Comparison of ENCODE assay signal across 13 cellular contexts in the genomic region with DNA sequence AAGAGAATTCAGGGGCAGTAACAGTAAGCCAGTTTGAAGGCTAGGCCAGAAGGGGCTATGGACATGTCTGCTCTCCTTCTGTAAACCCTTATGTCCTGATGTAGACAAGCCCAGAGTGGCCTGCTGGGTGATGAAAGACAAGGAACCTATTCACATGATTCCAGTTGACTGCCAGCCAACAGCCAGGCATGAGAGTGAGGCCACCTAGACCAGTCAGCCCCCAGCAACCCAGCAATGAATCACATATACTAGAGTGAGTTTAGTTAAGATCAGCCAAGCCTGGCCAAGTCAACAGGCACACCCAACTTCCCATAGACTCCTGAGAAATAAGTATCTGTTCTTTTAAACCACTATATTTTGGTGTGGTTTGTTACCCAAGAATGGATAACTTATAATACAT.
DNase-seq lines count a peak whose midpoint lies in the region; FAIRE-seq and TF ChIP-seq lines count a peak whose summit lies in the region.
"Had no signal": no experiment of that assay in that cellular context is flagged by ENCODE, and none has a peak within 500 bp of the region (broad histone marks: within the 10 kb centered on the region; RNA-seq: fewer than 3 reads in every experiment).

No MANE protein-coding gene starts in this region.

- H3K27ac Mint-ChIP-seq in HFFc6 (peak overlapping the region; percentile 64), astrocyte (ENCODE audit: unreplicated experiment) (no peak overlapping the region), endothelial cell (ENCODE audit: unreplicated experiment) (no peak overlapping the region)
- H3K27ac Mint-ChIP-seq in activated T-cell treated with anti-CD3 and anti-CD28 coated beads, Interleukin-2, amount 50 U/mL, for 24 hours: no peak overlapping the region

- H3K4me3 Mint-ChIP-seq in HFFc6: no peak overlapping the region
- no peak overlapping the region for H3K4me3 Mint-ChIP-seq in astrocyte (ENCODE audit: unreplicated experiment)
- no peak overlapping the region for H3K4me3 Mint-ChIP-seq in endothelial cell (ENCODE audit: unreplicated experiment)
- H3K4me3 Mint-ChIP-seq in activated T-cell treated with anti-CD3 and anti-CD28 coated beads, Interleukin-2, amount 50 U/mL, for 24 hours: no peak overlapping the region

- H3K36me3 ChIP-seq in astrocyte (ENCODE audit: insufficient read depth, low read length) (no peaks in the 10 kb centered on the region), vagina (no peaks in the 10 kb centered on the region)

- no peaks in the 10 kb centered on the region for H4K20me1 ChIP-seq in astrocyte (ENCODE audit: insufficient read depth, low read length)

- H3K4me1 Mint-ChIP-seq in HFFc6 (ENCODE audit: low read depth) (peaks cover 28% of the 10 kb centered on the region), astrocyte (ENCODE audit: low read depth, unreplicated experiment) (peaks cover 13% of the 10 kb centered on the region), endothelial cell (ENCODE audit: unreplicated experiment) (peaks cover 13% of the 10 kb centered on the region)
- H3K4me1 Mint-ChIP-seq in activated T-cell treated with anti-CD3 and anti-CD28 coated beads, Interleukin-2, amount 50 U/mL, for 24 hours (ENCODE audit: low read depth): no peaks in the 10 kb centered on the region

- H3K27me3 Mint-ChIP-seq in HFFc6 (ENCODE audit: insufficient read depth) (no peaks in the 10 kb centered on the region), astrocyte (ENCODE audit: low read depth, unreplicated experiment) (no peaks in the 10 kb centered on the region), endothelial cell (ENCODE audit: unreplicated experiment) (no peaks in the 10 kb centered on the region)
- no peaks in the 10 kb centered on the region for H3K27me3 Mint-ChIP-seq in activated T-cell treated with anti-CD3 and anti-CD28 coated beads, Interleukin-2, amount 50 U/mL, for 24 hours

- DNase-seq in A172 (ENCODE audit: low spot score): peak; percentile 39
- DNase-seq in HFFc6: peak; percentile 45
- peak; percentile 46 for DNase-seq in astrocyte (ENCODE audit: low read depth)
- DNase-seq in glomerular visceral epithelial cell (ENCODE audit: extremely low spot score): peak; percentile 70
- DNase-seq in endothelial cell (ENCODE audit: low spot score): no peak
- no peak for DNase-seq in vagina (ENCODE audit: extremely low spot score in 2 of 2)
- DNase-seq in GM19239 (ENCODE audit: insufficient read length, low spot score): no peak
- DNase-seq in activated T-cell treated with anti-CD3 and anti-CD28 coated beads, Interleukin-2, amount 50 U/mL, for 24 hours: no peak
- DNase-seq: activated CD4-positive, alpha-beta T cell treated with anti-CD3 and anti-CD28 coated beads, Interleukin-2, amount 50 U/mL, for 4 hours; activated naive CD4-positive, alpha-beta T cell treated with Interleukin-2 at 50 U/mL for 16 hours; AML-193; NCI-H524 treated with DMSO at 0.1 percent for 48 hours; stimulated activated CD4-positive, alpha-beta T cell treated with anti-CD3 and anti-CD28 coated beads, Interleukin-4, amount 100 ng/mL, for 1 hour had no signal

- H3K4me2 ChIP-seq in astrocyte (ENCODE audit: low read length): no peak overlapping the region

- H3K36me3 Mint-ChIP-seq in HFFc6 (ENCODE audit: low read depth) (peaks cover 7% of the 10 kb centered on the region; the same call in 1 of the 2 replicates), astrocyte (ENCODE audit: low read depth, unreplicated experiment) (no peaks in the 10 kb centered on the region), endothelial cell (ENCODE audit: low read depth, unreplicated experiment) (no peaks in the 10 kb centered on the region)
- no peaks in the 10 kb centered on the region for H3K36me3 Mint-ChIP-seq in activated T-cell treated with anti-CD3 and anti-CD28 coated beads, Interleukin-2, amount 50 U/mL, for 24 hours (ENCODE audit: low read depth)

- intact Hi-C loops in vagina (cut with DNase I): no loop called here

- no peaks in the 10 kb centered on the region for H3K79me2 ChIP-seq in astrocyte (ENCODE audit: insufficient read depth, low read length)

- peaks cover 3% of the 10 kb centered on the region for H3K4me1 ChIP-seq in astrocyte (ENCODE audit: insufficient read depth, low read length)
- peaks cover 13% of the 10 kb centered on the region for H3K4me1 ChIP-seq in vagina

- no peak overlapping the region for H2AFZ ChIP-seq in astrocyte (ENCODE audit: low read depth, low read length)

- H3K27ac ChIP-seq in astrocyte (ENCODE audit: low read depth, low read length) (no peak overlapping the region), vagina (no peak overlapping the region)

- H3K9ac ChIP-seq in astrocyte (ENCODE audit: low read length): no peak overlapping the region

- FAIRE-seq in astrocyte (lab: Jason Lieb, UNC) (no peak), GM19239 (lab: Jason Lieb, UNC) (no peak)

- H3K4me3 ChIP-seq in astrocyte (ENCODE audit: insufficient read depth, low read depth, low read length) (no peak overlapping the region), vagina (no peak overlapping the region)

- H3K27me3 ChIP-seq in astrocyte (ENCODE audit: insufficient read depth, low read length): no peaks in the 10 kb centered on the region
- H3K27me3 ChIP-seq in vagina: no peaks in the 10 kb centered on the region

- no peak for TF ChIP-seq CTCF in HFFc6 (IDR thresholded peaks at IDR 0.05)
- no peak for TF ChIP-seq CTCF in astrocyte (IDR thresholded peaks at IDR 0.05; ENCODE audit: insufficient read depth, low read depth, low read length)
- no peak for TF ChIP-seq CTCF in endothelial cell (IDR thresholded peaks at IDR 0.05; ENCODE audit: unreplicated experiment)
- no peak for TF ChIP-seq CTCF in vagina (IDR thresholded peaks at IDR 0.05)

- H3K9me3 ChIP-seq in astrocyte (ENCODE audit: insufficient read depth, low read depth, low read length): no peaks in the 10 kb centered on the region
- H3K9me3 ChIP-seq in vagina: no peaks in the 10 kb centered on the region

- TF ChIP-seq POLR2A in vagina (IDR thresholded peaks at IDR 0.05): no peak

- H3K9me3 Mint-ChIP-seq in HFFc6 (no peaks in the 10 kb centered on the region), astrocyte (ENCODE audit: unreplicated experiment) (no peaks in the 10 kb centered on the region), endothelial cell (ENCODE audit: unreplicated experiment) (no peaks in the 10 kb centered on the region)
- peaks cover 11% of the 10 kb centered on the region for H3K9me3 Mint-ChIP-seq in activated T-cell treated with anti-CD3 and anti-CD28 coated beads, Interleukin-2, amount 50 U/mL, for 24 hours

Comparison
In these comparisons a context has a peak if more than half of its experiments do, and no peak if none do; other contexts are left out.
1. DNase-seq: peak in A172 (single experiment), HFFc6 (single experiment), astrocyte (single experiment) and glomerular visceral epithelial cell (single experiment); none in endothelial cell (single experiment), vagina (0 of 2), GM19239 (single experiment) and activated T-cell treated with anti-CD3 and anti-CD28 coated beads, Interleukin-2, amount 50 U/mL, for 24 hours (single experiment).